ENCODE assay signal across 7 cellular contexts in genomic region chr5:138138949-138139775, GRCh38. TPM values are rescaled to one million over a fixed set of nuclear protein-coding genes. Genes with fewer than 3 reads are reported as not detected.
A peak's percentile ranks its signal among the peaks of the same experiment; 100 is the strongest.
DNase-seq lines count a peak whose midpoint lies in the region; FAIRE-seq lines count a peak whose summit lies in the region.

Gene NME5, minus strand, starts transcription at chr5:138139428. Its CDS starts 648 bp downstream, at chr5:138138780.

- no peaks in the 10 kb centered on the region for H3K9me3 ChIP-seq in small intestine (ENCODE audit: control insufficient read depth, low read depth)

- peak within 1 kb of the TSS; percentile 9 to 38 for H3K4me3 ChIP-seq in small intestine (ENCODE audit: low read depth in 1 of 2, low read length in 2 of 2)

- FAIRE-seq in GM19239 (lab: Jason Lieb, UNC) (peak; percentile 66), small intestine (lab: Jason Lieb, UNC) (no peak)

- H3K27ac ChIP-seq in small intestine (ENCODE audit: low read depth in 1 of 2, low read length in 1 of 2): no peak within 1 kb of the TSS

- H3K27me3 ChIP-seq in small intestine (ENCODE audit: control insufficient read depth in 2 of 2, insufficient read depth in 2 of 2, low read length in 2 of 2): no peaks in the 10 kb centered on the region

- no peaks in the 10 kb centered on the region for H3K4me1 ChIP-seq in small intestine (ENCODE audit: control insufficient read depth in 2 of 2, insufficient read depth in 1 of 2, low read depth in 1 of 2, low read length in 1 of 2)

- 5 to 8% (median 8%) methylated on average over 24 to 31 of the region's 31 CpGs for WGBS in small intestine, 3 donors

- peak; percentile 16 for DNase-seq in GM19239 (ENCODE audit: insufficient read length, low spot score)
- DNase-seq in NCI-H2107 (lab: John Stamatoyannopoulos, UW): peak; percentile 8
- DNase-seq in cerebellar nuclear complex (lab: John Stamatoyannopoulos, UW): peak; percentile 4 to 80
- DNase-seq in iris pigment epithelial cell (ENCODE audit: low read depth): peak; percentile 70
- DNase-seq in small intestine: peak; percentile 32
- DNase-seq in activated T-cell treated with anti-CD3 and anti-CD28 coated beads, Interleukin-2, amount 50 U/mL, for 1 hour: no peak
- no peak for DNase-seq in activated naive CD4-positive, alpha-beta T cell (lab: John Stamatoyannopoulos, UW)

- H3K36me3 ChIP-seq in small intestine (ENCODE audit: control insufficient read depth in 2 of 2, insufficient read depth in 2 of 2, low read length in 2 of 2): no peaks in the 10 kb centered on the region

RNA-seq across cellular contexts. Expression of gene NME5, which starts in this region (rescaled TPM):
- polyA plus RNA-seq in small intestine: 1 to 10 TPM in 1 of 3 donors, not detected in 2; 1.3 TPM

Comparison
In these comparisons a context has a peak if more than half of its experiments do, and no peak if none do; other contexts are left out.
1. DNase-seq: peak in GM19239 (single experiment), NCI-H2107 (single experiment), cerebellar nuclear complex (2 of 2), iris pigment epithelial cell (single experiment) and small intestine (single experiment); none in activated T-cell treated with anti-CD3 and anti-CD28 coated beads, Interleukin-2, amount 50 U/mL, for 1 hour (single experiment) and activated naive CD4-positive, alpha-beta T cell (0 of 4).